In the genomic region with DNA sequence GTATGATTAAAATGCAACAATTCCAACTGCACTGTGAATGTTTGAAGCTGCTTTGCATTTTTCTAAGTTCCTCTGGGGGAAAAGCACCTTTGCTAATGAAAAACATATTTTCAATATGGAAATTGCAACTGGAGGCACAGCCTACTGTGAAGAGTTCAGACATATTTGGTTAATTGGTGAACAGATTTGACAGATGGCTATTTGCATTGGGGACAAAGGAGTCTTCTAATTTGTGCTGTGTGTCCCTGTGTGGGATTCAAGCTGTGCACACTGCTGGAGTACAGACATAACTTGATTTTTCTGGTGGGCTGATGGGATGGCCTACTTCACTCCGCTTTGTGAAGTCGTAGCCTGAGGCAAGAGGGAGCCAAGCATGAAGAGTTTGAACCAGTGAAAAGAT, we compare ENCODE assay signal across 17 cellular contexts. TPM values are rescaled to one million over a fixed set of nuclear protein-coding genes. Genes with fewer than 3 reads are reported as not detected.
DNase-seq lines count a peak whose midpoint lies in the region; TF ChIP-seq lines count a peak whose summit lies in the region.
"Had no signal": no experiment of that assay in that cellular context is flagged by ENCODE, and none has a peak within 500 bp of the region (broad histone marks: within the 10 kb centered on the region; RNA-seq: fewer than 3 reads in every experiment).

No MANE protein-coding gene starts in this region.

- no peak overlapping the region for H3K27ac Mint-ChIP-seq in CD4-positive, alpha-beta memory T cell

- H3K9me3 ChIP-seq in neutrophil = no peaks in the 10 kb centered on the region
- peaks cover 0 to 3% of the 10 kb centered on the region in 2 donors for H3K9me3 ChIP-seq in CD4-positive, alpha-beta memory T cell (ENCODE audit: control insufficient read depth in 1 of 2, low read length in 2 of 2)

- H3K36me3 Mint-ChIP-seq in CD4-positive, alpha-beta memory T cell = no peaks in the 10 kb centered on the region

- peak; percentile 35 for DNase-seq in NCI-H82 (lab: John Stamatoyannopoulos, UW)
- DNase-seq in NCI-H82 treated with DMSO at 0.1 percent for 48 hours (lab: John Stamatoyannopoulos, UW; ENCODE audit: unreplicated experiment) = no peak
- peak; percentile 73 for DNase-seq in NCI-H1694 treated with DMSO at 0.1 percent for 48 hours (lab: John Stamatoyannopoulos, UW)
- peak; percentile 94 for DNase-seq in NCI-H69 (lab: John Stamatoyannopoulos, UW)
- no peak for DNase-seq in cerebellum (ENCODE audit: low spot score)
- no peak for DNase-seq in UCSD-AML1 (lab: John Stamatoyannopoulos, UW; ENCODE audit: unreplicated experiment)
- DNase-seq in CD4-positive, alpha-beta memory T cell = no peak
- DNase-seq: 8988T, Caco-2, HCEC 1CT, NCI-H187, NCI-H774, SIG-M5, SW 1271 had no signal

- no peaks in the 10 kb centered on the region for H3K27me3 ChIP-seq in neutrophil
- H3K27me3 ChIP-seq in CD4-positive, alpha-beta memory T cell (ENCODE audit: insufficient read depth, low read length) = no peaks in the 10 kb centered on the region

- intact Hi-C loops in CD4-positive, alpha-beta memory T cell (cut with micrococcal nuclease) = no loop called here

- peaks cover 5 to 11% (median 8%) of the 10 kb centered on the region in 4 donors for H3K4me1 Mint-ChIP-seq in CD4-positive, alpha-beta memory T cell

- no peak overlapping the region for H3K4me3 Mint-ChIP-seq in CD4-positive, alpha-beta memory T cell

- no peak overlapping the region for H3K4me3 ChIP-seq in neutrophil (ENCODE audit: low read depth in 1 of 2, low read length in 1 of 2)
- H3K4me3 ChIP-seq in CD4-positive, alpha-beta memory T cell (ENCODE audit: low read length in 2 of 2) = no peak overlapping the region

- peak overlapping the region; percentile 91 for H3K27ac ChIP-seq in neutrophil
- H3K27ac ChIP-seq in CD4-positive, alpha-beta memory T cell (ENCODE audit: low read depth, low read length) = no peak overlapping the region
- H3K27ac ChIP-seq: C4-2B had no signal

- peaks cover 0 to 4% of the 10 kb centered on the region in 2 donors for H3K27me3 Mint-ChIP-seq in CD4-positive, alpha-beta memory T cell

- TF ChIP-seq CTCF in neutrophil (IDR thresholded peaks at IDR 0.05) = no peak

- peaks cover 0 to 3% (median under 1%) of the 10 kb centered on the region in 8 donors for H3K9me3 Mint-ChIP-seq in CD4-positive, alpha-beta memory T cell

- H3K4me1 ChIP-seq in neutrophil (ENCODE audit: control insufficient read depth in 1 of 2, insufficient read depth in 1 of 2, low read depth in 1 of 2, low read length in 1 of 2) = peaks cover 71 to 75% of the 10 kb centered on the region in 2 experiments
- no peaks in the 10 kb centered on the region for H3K4me1 ChIP-seq in CD4-positive, alpha-beta memory T cell (ENCODE audit: insufficient read depth, low read length)
- H3K4me1 ChIP-seq: Caco-2 had no signal

- POLR2A ChIA-PET in CD4-positive, alpha-beta memory T cell (lab: Charles Lee; ENCODE audit: partially characterized antibody) = no interaction called here

- H3K36me3 ChIP-seq in neutrophil = no peaks in the 10 kb centered on the region
- H3K36me3 ChIP-seq in CD4-positive, alpha-beta memory T cell (ENCODE audit: insufficient read depth, low read length) = no peaks in the 10 kb centered on the region

- CTCF ChIA-PET in CD4-positive, alpha-beta memory T cell (lab: Charles Lee; ENCODE audit: partially characterized antibody) = interaction anchor here (1.2 kb wide), 1 partner anchor 15 kb away, joined by 4 read pairs; no protein-coding TSS in a partner anchor

RNA-seq across cellular contexts. Expression of gene ARHGAP25, which starts 40.7 kb away (rescaled TPM):
- total RNA-seq in cerebellum = 0.82 TPM
- total RNA-seq in CD4-positive, alpha-beta memory T cell = 100 to 1,000 TPM; 162 to 163 TPM
- polyA plus RNA-seq in CD4-positive, alpha-beta memory T cell = 100 to 1,000 TPM in 1 of 2 donors, 10 to 100 TPM in 1; 37.1 to 125 TPM

RNA-seq across cellular contexts. Expression of gene PROKR1, which starts 50.6 kb away (rescaled TPM):
- total RNA-seq in cerebellum = 2.7 TPM
- not detected for total RNA-seq in CD4-positive, alpha-beta memory T cell
- under 1 TPM in 1 of 2 donors, not detected in 1; 0.07 TPM for polyA plus RNA-seq in CD4-positive, alpha-beta memory T cell
- total RNA-seq: RPMI7951 had no signal

Comparison
In these comparisons a context has a peak if more than half of its experiments do, and no peak if none do; other contexts are left out.
1. DNase-seq: peak in NCI-H82 (single experiment), NCI-H1694 treated with DMSO at 0.1 percent for 48 hours (single experiment) and NCI-H69 (single experiment); none in NCI-H82 treated with DMSO at 0.1 percent for 48 hours (single experiment), cerebellum (single experiment), UCSD-AML1 (single experiment) and CD4-positive, alpha-beta memory T cell (0 of 5).
2. RNA of gene ARHGAP25, which starts 40.7 kb away (total RNA-seq): 162 to 163 TPM in CD4-positive, alpha-beta memory T cell; 0.82 TPM in cerebellum (single experiment); every median in the first group is over 10 times any median in the second.